In the genomic region with DNA sequence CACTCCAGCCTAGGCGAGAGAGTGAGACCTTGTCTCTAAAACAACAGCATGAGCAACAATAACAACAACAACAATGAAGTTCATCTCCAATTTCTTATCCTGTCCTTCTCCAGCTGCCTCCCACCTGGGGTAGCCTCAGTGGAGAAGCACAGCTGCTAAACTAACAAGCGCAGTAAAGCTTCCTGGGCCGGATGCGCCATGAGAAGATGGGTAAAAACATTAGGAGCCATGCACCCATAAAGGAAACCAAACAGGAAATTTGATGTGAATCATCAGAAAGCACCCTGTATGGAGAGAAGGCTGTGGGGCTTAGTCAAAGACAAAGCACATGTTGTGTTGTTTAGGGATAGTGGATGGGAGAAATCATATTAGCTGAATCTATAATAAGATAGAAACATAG, we compare ENCODE assay signal across 9 cellular contexts.
A peak's percentile ranks its signal among the peaks of the same experiment; 100 is the strongest.
DNase-seq lines count a peak whose midpoint lies in the region; ATAC-seq, FAIRE-seq and TF ChIP-seq lines count a peak whose summit lies in the region.
"Had no signal": no experiment of that assay in that cellular context is flagged by ENCODE, and none has a peak within 500 bp of the region (broad histone marks: within the 10 kb centered on the region; RNA-seq: fewer than 3 reads in every experiment).

No MANE protein-coding gene starts in this region.

- no peak for TF ChIP-seq CTCF in RWPE2 (IDR thresholded peaks at IDR 0.05; ENCODE audit: poor library complexity, severe bottlenecking)
- no peak for TF ChIP-seq CTCF in brain microvascular endothelial cell (IDR thresholded peaks at IDR 0.05; ENCODE audit: low read depth, low read length, missing control alignments)

- peak overlapping the region in 9 of 11 experiments; percentile 32 to 70 (median 49); a peak in 16 of 22 replicates for H3K27ac ChIP-seq in BLaER1 treated with 17β-estradiol and CSF1 and Interleukin-3, amounts not matched to agents 10 nM and 100 nM
- H3K27ac ChIP-seq in RWPE2 (ENCODE audit: poor library complexity, severe bottlenecking) (no peak overlapping the region), brain microvascular endothelial cell (no peak overlapping the region)

- H3K36me3 ChIP-seq in BLaER1 treated with 17β-estradiol and CSF1 and Interleukin-3, amounts not matched to agents 10 nM and 100 nM, result no peaks in the 10 kb centered on the region; a peak in 1 of 22 replicates
- H3K36me3 ChIP-seq in RWPE2 (ENCODE audit: low read depth) (no peaks in the 10 kb centered on the region), brain microvascular endothelial cell (replicated peaks) (no peaks in the 10 kb centered on the region)

- peaks cover 19 to 40% (median 31%) of the 10 kb centered on the region in 10 experiments for H3K4me1 ChIP-seq in BLaER1 treated with 17β-estradiol and CSF1 and Interleukin-3, amounts not matched to agents 10 nM and 100 nM
- H3K4me1 ChIP-seq in RWPE2 (ENCODE audit: insufficient read depth, poor library complexity, severe bottlenecking), result peaks cover 20% of the 10 kb centered on the region

- no peaks in the 10 kb centered on the region for H3K27me3 ChIP-seq in BLaER1 treated with 17β-estradiol and CSF1 and Interleukin-3, amounts not matched to agents 10 nM and 100 nM
- H3K27me3 ChIP-seq in RWPE2 (ENCODE audit: insufficient read depth, poor library complexity, severe bottlenecking) (no peaks in the 10 kb centered on the region), brain microvascular endothelial cell (replicated peaks) (no peaks in the 10 kb centered on the region)

- peak; percentile 43 for ATAC-seq in GM21619 (IDR thresholded peaks at IDR 0.05; ENCODE audit: unreplicated experiment)
- ATAC-seq in RWPE2 (ENCODE audit: low read depth), result peak; percentile 44; the same call in 1 of the 3 replicates
- ATAC-seq: right cardiac atrium had no signal

- peaks cover 0 to 9% (median 5%) of the 10 kb centered on the region in 11 experiments; a peak in 15 of 22 replicates for H3K9me3 ChIP-seq in BLaER1 treated with 17β-estradiol and CSF1 and Interleukin-3, amounts not matched to agents 10 nM and 100 nM (replicated peaks in 1 of 11)
- H3K9me3 ChIP-seq in RWPE2 (ENCODE audit: severe bottlenecking), result no peaks in the 10 kb centered on the region

- H3K9ac ChIP-seq in BLaER1 treated with 17β-estradiol and CSF1 and Interleukin-3, amounts not matched to agents 10 nM and 100 nM, result peak overlapping the region in 2 of 11 experiments; percentile 22 to 46; a peak in 2 of 22 replicates

- DNase-seq in RWPE2 (ENCODE audit: low spot score) (no peak), brain microvascular endothelial cell (peak; percentile 42), dedifferentiated amniotic fluid mesenchymal stem cell (ENCODE audit: extremely low spot score) (no peak), NOMO-1 treated with DMSO at 0.1 percent for 48 hours (lab: John Stamatoyannopoulos, UW; ENCODE audit: unreplicated experiment) (no peak), HTR-8/SVneo (ENCODE audit: insufficient read length, low spot score) (no peak), ureter (ENCODE audit: low spot score) (no peak)
- DNase-seq: right cardiac atrium had no signal

- in situ Hi-C loops in brain microvascular endothelial cell (cut with HindIII; ENCODE audit: low pct_ligation_motif_present, low sequenced_read_pairs), result no loop called here

- no peak overlapping the region for H3K4me3 ChIP-seq in BLaER1 treated with 17β-estradiol and CSF1 and Interleukin-3, amounts not matched to agents 10 nM and 100 nM
- H3K4me3 ChIP-seq in RWPE2 (ENCODE audit: severe bottlenecking) (no peak overlapping the region), brain microvascular endothelial cell (ENCODE audit: low read depth, low read length) (no peak overlapping the region)

- H3K4me2 ChIP-seq in BLaER1 treated with 17β-estradiol and CSF1 and Interleukin-3, amounts not matched to agents 10 nM and 100 nM, result peak overlapping the region; percentile 57 to 85 (median 75)

- H4K20me1 ChIP-seq in BLaER1 treated with 17β-estradiol and CSF1 and Interleukin-3, amounts not matched to agents 10 nM and 100 nM, result no peaks in the 10 kb centered on the region

- no peak for FAIRE-seq in HTR-8/SVneo (lab: Jason Lieb, UNC)

Comparison
In these comparisons a context has a peak if more than half of its experiments do, and no peak if none do; other contexts are left out.
1. H3K27ac ChIP-seq: peak in BLaER1 treated with 17β-estradiol and CSF1 and Interleukin-3, amounts not matched to agents 10 nM and 100 nM (9 of 11); none in RWPE2 (single experiment) and brain microvascular endothelial cell (single experiment).